In genomic region chr4:24595662-24596061, GRCh38 we compare ENCODE assay signal across 19 cellular contexts.
DNase-seq lines count a peak whose midpoint lies in the region; ATAC-seq, FAIRE-seq and TF ChIP-seq lines count a peak whose summit lies in the region.
"Had no signal": no experiment of that assay in that cellular context is flagged by ENCODE, and none has a peak within 500 bp of the region (broad histone marks: within the 10 kb centered on the region; RNA-seq: fewer than 3 reads in every experiment).

No MANE protein-coding gene starts in this region.

- peak overlapping the region; percentile 73; the same call in 1 of the 2 replicates for H3K27ac ChIP-seq in C4-2B
- H3K27ac ChIP-seq: SK-N-MC had no signal

- ATAC-seq in GM18502 (IDR thresholded peaks at IDR 0.05; ENCODE audit: poor library complexity, unreplicated experiment) (peak; percentile 58), GM18858 (IDR thresholded peaks at IDR 0.05; ENCODE audit: unreplicated experiment) (no peak), GM18873 (IDR thresholded peaks at IDR 0.05; ENCODE audit: low FRiP score, unreplicated experiment) (no peak), HG03442 (IDR thresholded peaks at IDR 0.05; ENCODE audit: unreplicated experiment) (no peak)
- ATAC-seq: GM12878, Panc1 had no signal

- FAIRE-seq in RCC 7860 (lab: Jason Lieb, UNC) = no peak
- FAIRE-seq: GM12878, GM18507 had no signal

- no peak for TF ChIP-seq CTCF in C4-2B (conservative IDR thresholded peaks at IDR 0.05)

- DNase-seq in RCC 7860 (ENCODE audit: low spot score) = peak; percentile 7
- DNase-seq in kidney tubule cell (ENCODE audit: low spot score) = peak; percentile 23
- no peak for DNase-seq in hypothalamus (lab: John Stamatoyannopoulos, UW)
- DNase-seq: DMS79 treated with DMSO at 0.1 percent for 48 hours, GDM1, GOT3, NCI-H187, NCI-H345, Right ventricle myocardium superior, T-helper 1 cell had no signal

Comparison
In these comparisons a context has a peak if more than half of its experiments do, and no peak if none do; other contexts are left out.
1. DNase-seq: peak in RCC 7860 (single experiment) and kidney tubule cell (single experiment); none in hypothalamus (0 of 51).